Comparison of ENCODE assay signal across 11 cellular contexts in genomic region chr12:14402697-14403096, GRCh38. TPM values are rescaled to one million over a fixed set of nuclear protein-coding genes. Genes with fewer than 3 reads are reported as not detected.
DNase-seq lines count a peak whose midpoint lies in the region; ATAC-seq and TF ChIP-seq lines count a peak whose summit lies in the region.
"Had no signal": no experiment of that assay in that cellular context is flagged by ENCODE, and none has a peak within 500 bp of the region (broad histone marks: within the 10 kb centered on the region; RNA-seq: fewer than 3 reads in every experiment).

No MANE protein-coding gene starts in this region.

- H3K9me3 Mint-ChIP-seq in activated naive CD4-positive, alpha-beta T cell treated with anti-CD3 and anti-CD28 coated beads for 36 hours: peaks cover 2% of the 10 kb centered on the region
- no peaks in the 10 kb centered on the region for H3K9me3 Mint-ChIP-seq in activated naive CD4-positive, alpha-beta T cell treated with anti-CD3 and anti-CD28 coated beads, Interleukin-2, amount 50 U/mL, for 72 hours
- no peaks in the 10 kb centered on the region for H3K9me3 Mint-ChIP-seq in immature natural killer cell
- peaks cover 3% of the 10 kb centered on the region for H3K9me3 Mint-ChIP-seq in stimulated activated memory B cell treated with anti-CD40 and anti-IgM and Interleukin-4, amounts not matched to agents 10 μg/mL and 1 μg/mL and 100 μg/mL, for 72 hours

- H3K4me3 Mint-ChIP-seq in activated naive CD4-positive, alpha-beta T cell treated with anti-CD3 and anti-CD28 coated beads for 36 hours: no peak overlapping the region
- H3K4me3 Mint-ChIP-seq in immature natural killer cell: peak overlapping the region; percentile 3 to 83 (median 33)
- no peak overlapping the region for H3K4me3 Mint-ChIP-seq in stimulated activated memory B cell treated with anti-CD40 and anti-IgM and Interleukin-4, amounts not matched to agents 10 μg/mL and 1 μg/mL and 100 μg/mL, for 72 hours
- H3K4me3 Mint-ChIP-seq: activated CD4-positive, alpha-beta T cell treated with anti-CD3 and anti-CD28 coated beads, Interleukin-2, amount 10 ng/mL, durations not matched to agents 7 days and 5 days had no signal

- no peaks in the 10 kb centered on the region for H3K4me1 ChIP-seq in colonic mucosa

- H3K27ac ChIP-seq in VCaP: peak overlapping the region; percentile 76
- H3K27ac ChIP-seq in colonic mucosa: no peak overlapping the region

- intact Hi-C loops in activated naive CD4-positive, alpha-beta T cell treated with anti-CD3 and anti-CD28 coated beads for 36 hours (cut with micrococcal nuclease): loop anchor here (5.0 kb wide), 1 partner anchor 50 kb away; no protein-coding TSS in a partner anchor
- intact Hi-C loops in colonic mucosa (cut with DNase I): no loop called here

- H3K36me3 Mint-ChIP-seq in activated naive CD4-positive, alpha-beta T cell treated with anti-CD3 and anti-CD28 coated beads for 36 hours (ENCODE audit: low read depth): peaks cover 29% of the 10 kb centered on the region
- peaks cover 0 to 31% of the 10 kb centered on the region in 2 donors for H3K36me3 Mint-ChIP-seq in activated naive CD4-positive, alpha-beta T cell treated with anti-CD3 and anti-CD28 coated beads, Interleukin-2, amount 50 U/mL, for 72 hours
- H3K36me3 Mint-ChIP-seq in immature natural killer cell: peaks cover 0 to 3% (median 2%) of the 10 kb centered on the region in 3 donors
- H3K36me3 Mint-ChIP-seq in stimulated activated memory B cell treated with anti-CD40 and anti-IgM and Interleukin-4, amounts not matched to agents 10 μg/mL and 1 μg/mL and 100 μg/mL, for 72 hours: peaks cover 50% of the 10 kb centered on the region

- H3K27me3 ChIP-seq in colonic mucosa: no peaks in the 10 kb centered on the region

- H3K4me3 ChIP-seq in colonic mucosa: no peak overlapping the region

- H3K27me3 Mint-ChIP-seq in activated naive CD4-positive, alpha-beta T cell treated with anti-CD3 and anti-CD28 coated beads for 36 hours (ENCODE audit: low read depth): no peaks in the 10 kb centered on the region
- H3K27me3 Mint-ChIP-seq in immature natural killer cell (ENCODE audit: low read depth in 3 of 3): peaks cover 0 to 2% (median 0%) of the 10 kb centered on the region in 3 donors
- no peaks in the 10 kb centered on the region for H3K27me3 Mint-ChIP-seq in stimulated activated memory B cell treated with anti-CD40 and anti-IgM and Interleukin-4, amounts not matched to agents 10 μg/mL and 1 μg/mL and 100 μg/mL, for 72 hours
- H3K27me3 Mint-ChIP-seq: activated CD4-positive, alpha-beta T cell treated with anti-CD3 and anti-CD28 coated beads, Interleukin-2, amount 10 ng/mL, durations not matched to agents 7 days and 5 days had no signal

- no peak for ATAC-seq in activated naive CD4-positive, alpha-beta T cell treated with anti-CD3 and anti-CD28 coated beads, Interleukin-2, amount 50 U/mL, for 72 hours
- ATAC-seq in stimulated activated memory B cell treated with anti-CD40 and anti-IgM and Interleukin-4, amounts not matched to agents 10 μg/mL and 1 μg/mL and 100 μg/mL, for 72 hours: no peak
- ATAC-seq in HG03139 (IDR thresholded peaks at IDR 0.05; ENCODE audit: unreplicated experiment) (no peak), HG02885 (IDR thresholded peaks at IDR 0.05; ENCODE audit: poor library complexity, unreplicated experiment) (no peak)

- no peak for DNase-seq in activated naive CD4-positive, alpha-beta T cell treated with anti-CD3 and anti-CD28 coated beads for 36 hours
- DNase-seq in activated naive CD4-positive, alpha-beta T cell treated with anti-CD3 and anti-CD28 coated beads, Interleukin-2, amount 50 U/mL, for 72 hours (ENCODE audit: low spot score in 2 of 2): no peak
- DNase-seq in immature natural killer cell (no peak), colonic mucosa (no peak)
- DNase-seq: activated CD4-positive, alpha-beta T cell treated with anti-CD3 and anti-CD28 coated beads, Interleukin-2, amount 10 ng/mL, durations not matched to agents 7 days and 5 days; NCI-H510A; SIG-M5 had no signal

- H3K27ac Mint-ChIP-seq in activated naive CD4-positive, alpha-beta T cell treated with anti-CD3 and anti-CD28 coated beads for 36 hours: peak overlapping the region; percentile 72
- H3K27ac Mint-ChIP-seq in activated naive CD4-positive, alpha-beta T cell treated with anti-CD3 and anti-CD28 coated beads, Interleukin-2, amount 50 U/mL, for 72 hours: peak overlapping the region in 1 of 2 donors; percentile 82
- peak overlapping the region; percentile 83 to 95 (median 92) for H3K27ac Mint-ChIP-seq in immature natural killer cell
- peak overlapping the region; percentile 80 for H3K27ac Mint-ChIP-seq in stimulated activated memory B cell treated with anti-CD40 and anti-IgM and Interleukin-4, amounts not matched to agents 10 μg/mL and 1 μg/mL and 100 μg/mL, for 72 hours
- H3K27ac Mint-ChIP-seq: activated CD4-positive, alpha-beta T cell treated with anti-CD3 and anti-CD28 coated beads, Interleukin-2, amount 10 ng/mL, durations not matched to agents 7 days and 5 days had no signal

- no peaks in the 10 kb centered on the region for H3K36me3 ChIP-seq in colonic mucosa

- H3K9me3 ChIP-seq in colonic mucosa: no peaks in the 10 kb centered on the region

- H3K4me1 Mint-ChIP-seq in activated naive CD4-positive, alpha-beta T cell treated with anti-CD3 and anti-CD28 coated beads for 36 hours (ENCODE audit: low read depth): peaks cover 84% of the 10 kb centered on the region
- peaks cover 81 to 89% of the 10 kb centered on the region in 2 donors for H3K4me1 Mint-ChIP-seq in immature natural killer cell
- H3K4me1 Mint-ChIP-seq in stimulated activated memory B cell treated with anti-CD40 and anti-IgM and Interleukin-4, amounts not matched to agents 10 μg/mL and 1 μg/mL and 100 μg/mL, for 72 hours: peaks cover 66% of the 10 kb centered on the region

- TF ChIP-seq CTCF in VCaP (conservative IDR thresholded peaks at IDR 0.05) (no peak), colonic mucosa (IDR thresholded peaks at IDR 0.05) (no peak)

- H3K9ac ChIP-seq in colonic mucosa (ENCODE audit: low read depth in 2 of 2, low read length in 2 of 2): no peak overlapping the region

- CTCF ChIA-PET in activated naive CD4-positive, alpha-beta T cell treated with anti-CD3 and anti-CD28 coated beads for 36 hours (lab: Charles Lee): interaction anchor here (0.6 to 1.9 kb wide), 6 partner anchors 9 to 164 kb away, joined by 3 to 8 read pairs (median 4); partner anchors contain the start of gene ATF7IP

RNA-seq across cellular contexts. Expression of gene ATF7IP, which starts 37.2 kb away (rescaled TPM):
- total RNA-seq in activated naive CD4-positive, alpha-beta T cell treated with anti-CD3 and anti-CD28 coated beads for 36 hours: 100 to 1,000 TPM; 131 to 141 TPM
- 10 to 100 TPM; 78.1 to 85.5 TPM for total RNA-seq in activated naive CD4-positive, alpha-beta T cell treated with anti-CD3 and anti-CD28 coated beads, Interleukin-2, amount 50 U/mL, for 72 hours
- 100 to 1,000 TPM in 1 of 3 donors, 10 to 100 TPM in 2; 47.9 to 114 (median 84.9) TPM for polyA plus RNA-seq in immature natural killer cell
- 10 to 100 TPM; 36.2 to 44.9 TPM for total RNA-seq in colonic mucosa

Comparison
In these comparisons a context has a peak if more than half of its experiments do, and no peak if none do; other contexts are left out.
1. H3K4me3 Mint-ChIP-seq: peak in immature natural killer cell (5 of 5); none in activated naive CD4-positive, alpha-beta T cell treated with anti-CD3 and anti-CD28 coated beads for 36 hours (single experiment) and stimulated activated memory B cell treated with anti-CD40 and anti-IgM and Interleukin-4, amounts not matched to agents 10 μg/mL and 1 μg/mL and 100 μg/mL, for 72 hours (single experiment).